Comparison of ENCODE assay signal across 9 cellular contexts in the genomic region with DNA sequence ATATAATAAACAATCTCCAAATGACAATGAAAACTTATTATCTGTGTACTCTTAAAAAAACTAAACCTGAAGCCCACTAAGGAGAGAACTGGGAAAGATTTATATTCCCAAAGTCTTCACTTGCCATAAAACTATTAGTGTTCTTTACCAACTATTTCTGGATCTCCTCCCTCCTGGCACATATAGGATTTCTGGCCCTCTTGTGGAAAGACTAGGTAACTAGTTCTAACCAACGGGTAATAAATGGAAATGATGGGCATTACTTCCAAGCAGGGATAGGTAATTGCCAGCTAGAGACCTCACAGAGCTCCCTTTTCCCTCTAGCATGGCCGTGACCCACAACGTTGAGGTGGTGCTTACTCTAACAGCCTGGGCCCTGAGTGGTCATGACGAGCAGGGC.
DNase-seq lines count a peak whose midpoint lies in the region; ATAC-seq, FAIRE-seq and TF ChIP-seq lines count a peak whose summit lies in the region.
"Had no signal": no experiment of that assay in that cellular context is flagged by ENCODE, and none has a peak within 500 bp of the region (broad histone marks: within the 10 kb centered on the region; RNA-seq: fewer than 3 reads in every experiment).

No MANE protein-coding gene starts in this region.

- H3K36me3 ChIP-seq in psoas muscle (ENCODE audit: insufficient read depth in 1 of 2, low read depth in 1 of 2) (no peaks in the 10 kb centered on the region), vagina (no peaks in the 10 kb centered on the region)

- peak; percentile 49 for FAIRE-seq in colon (lab: Jason Lieb, UNC)

- H3K4me3 ChIP-seq in psoas muscle, result no peak overlapping the region
- H3K4me3 ChIP-seq in vagina, result no peak overlapping the region

- H3K27me3 ChIP-seq in psoas muscle (ENCODE audit: insufficient read depth in 3 of 3, low read length in 2 of 3), result no peaks in the 10 kb centered on the region
- no peaks in the 10 kb centered on the region for H3K27me3 ChIP-seq in vagina

- DNase-seq in DMS 273 (lab: John Stamatoyannopoulos, UW; ENCODE audit: unreplicated experiment), result peak; percentile 48
- DNase-seq in DMS 273 treated with DMSO at 0.1 percent for 48 hours (lab: John Stamatoyannopoulos, UW), result no peak
- peak; percentile 26 for DNase-seq in NCI-H226
- DNase-seq in psoas muscle, result no peak
- no peak for DNase-seq in dedifferentiated amniotic fluid mesenchymal stem cell (ENCODE audit: extremely low spot score)
- DNase-seq in vagina (ENCODE audit: extremely low spot score in 2 of 2), result no peak
- DNase-seq: NK-92 treated with Interleukin-12 subunit alpha and Interleukin-12 subunit beta, amount 100 ng/mL, for 24 hours had no signal

- H3K4me1 ChIP-seq in psoas muscle (no peaks in the 10 kb centered on the region), vagina (no peaks in the 10 kb centered on the region)

- H3K27ac ChIP-seq in psoas muscle (no peak overlapping the region), vagina (no peak overlapping the region)

- intact Hi-C loops in psoas muscle (cut with DNase I), result loop anchor here (5.0 to 10.0 kb wide), 2 partner anchors 267 to 329 kb away; a partner anchor contains a TSS
- intact Hi-C loops in vagina (cut with DNase I), result no loop called here

- no peak for TF ChIP-seq POLR2A in vagina (IDR thresholded peaks at IDR 0.05)

- TF ChIP-seq CTCF in psoas muscle (IDR thresholded peaks at IDR 0.05) (peak; percentile 53), vagina (IDR thresholded peaks at IDR 0.05) (no peak)

- peak in 2 of 4 donors; percentile 45 to 71 for ATAC-seq in psoas muscle
- ATAC-seq in HG02870 (IDR thresholded peaks at IDR 0.05; ENCODE audit: unreplicated experiment), result no peak

- WGBS in psoas muscle, 3 donors, result 12 to 45% (median 24%) methylated on average over 4 of the region's 4 CpGs

- H3K9me3 ChIP-seq in psoas muscle, result no peaks in the 10 kb centered on the region
- H3K9me3 ChIP-seq in vagina, result no peaks in the 10 kb centered on the region

Comparison
In these comparisons a context has a peak if more than half of its experiments do, and no peak if none do; other contexts are left out.
1. DNase-seq: peak in DMS 273 (single experiment) and NCI-H226 (single experiment); none in DMS 273 treated with DMSO at 0.1 percent for 48 hours (single experiment), psoas muscle (0 of 2), dedifferentiated amniotic fluid mesenchymal stem cell (single experiment) and vagina (0 of 2).